ENCODE assay signal across 1 cellular context in the genomic region with DNA sequence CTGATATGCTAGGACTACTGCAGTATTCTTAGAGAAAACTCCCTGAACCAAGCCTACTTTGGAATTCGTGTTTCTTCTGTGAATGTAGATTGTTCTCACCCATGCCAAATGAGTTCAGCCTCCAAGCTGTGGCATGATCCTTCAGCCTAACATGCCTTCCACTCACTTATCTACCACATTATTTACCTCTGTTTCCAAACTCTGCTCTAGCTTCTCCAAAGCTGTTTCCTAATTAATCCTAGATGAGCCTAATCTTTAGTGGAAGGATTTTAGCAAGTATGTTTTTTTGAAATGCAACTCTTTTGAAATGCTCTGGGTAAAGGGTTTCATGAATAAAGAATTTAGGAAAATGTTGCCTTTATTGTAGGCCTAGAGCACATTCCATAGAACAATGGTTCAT.
TF ChIP-seq lines count a peak whose summit lies in the region.

No MANE protein-coding gene starts in this region.

TF ChIP-seq in H1, 55 proteins besides CTCF, POLR2A, EP300 and RAD21:
- TF ChIP-seq YY1 (IDR thresholded peaks at IDR 0.05; ENCODE audit: low read depth, low read length) (no peak), SUZ12 (IDR thresholded peaks at IDR 0.05; ENCODE audit: low read length) (no peak), EGR1 (IDR thresholded peaks at IDR 0.05; ENCODE audit: borderline replicate concordance, low read depth, low read length) (no peak), SIRT6 (IDR thresholded peaks at IDR 0.05; ENCODE audit: low read length) (no peak), CBX5 (IDR thresholded peaks at IDR 0.05; ENCODE audit: low read depth, low read length) (no peak), TBP (IDR thresholded peaks at IDR 0.05; ENCODE audit: low read depth, low read length) (no peak), TEAD4 (IDR thresholded peaks at IDR 0.05; ENCODE audit: low read depth, low read length) (no peak), MAFK (IDR thresholded peaks at IDR 0.05; ENCODE audit: low read depth, low read length) (no peak), JUN (IDR thresholded peaks at IDR 0.05; ENCODE audit: low read depth, low read length) (no peak), CBX8 (IDR thresholded peaks at IDR 0.05; ENCODE audit: borderline replicate concordance, low read depth, low read length) (no peak), GTF2F1 (IDR thresholded peaks at IDR 0.05; ENCODE audit: borderline replicate concordance, low read depth, low read length) (no peak), KDM4A (IDR thresholded peaks at IDR 0.05; ENCODE audit: low read depth, low read length, severe bottlenecking) (no peak), HDAC2 (IDR thresholded peaks at IDR 0.05; ENCODE audit: borderline replicate concordance in 1 of 2, low read depth in 2 of 2, low read length in 2 of 2) (no peak), TAF7 (optimal IDR thresholded peaks at IDR 0.05; ENCODE audit: borderline replicate concordance, low read depth, low read length) (no peak), GABPA (IDR thresholded peaks at IDR 0.05; ENCODE audit: borderline replicate concordance, insufficient read depth, low read length) (no peak), KDM5A (IDR thresholded peaks at IDR 0.05; ENCODE audit: low read length) (no peak), SIN3A (conservative IDR thresholded peaks at IDR 0.05 in 1 of 2, IDR thresholded peaks at IDR 0.05 in 1 of 2; ENCODE audit: low read depth in 1 of 2, low read length in 2 of 2) (no peak)
- TF ChIP-seq, protein P1, sequence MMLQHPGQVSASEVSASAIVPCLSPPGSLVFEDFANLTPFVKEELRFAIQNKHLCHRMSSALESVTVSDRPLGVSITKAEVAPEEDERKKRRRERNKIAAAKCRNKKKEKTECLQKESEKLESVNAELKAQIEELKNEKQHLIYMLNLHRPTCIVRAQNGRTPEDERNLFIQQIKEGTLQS (IDR thresholded peaks at IDR 0.05; ENCODE audit: insufficient read depth, low read depth, low read length) = no peak
- TF ChIP-seq, protein P2, sequence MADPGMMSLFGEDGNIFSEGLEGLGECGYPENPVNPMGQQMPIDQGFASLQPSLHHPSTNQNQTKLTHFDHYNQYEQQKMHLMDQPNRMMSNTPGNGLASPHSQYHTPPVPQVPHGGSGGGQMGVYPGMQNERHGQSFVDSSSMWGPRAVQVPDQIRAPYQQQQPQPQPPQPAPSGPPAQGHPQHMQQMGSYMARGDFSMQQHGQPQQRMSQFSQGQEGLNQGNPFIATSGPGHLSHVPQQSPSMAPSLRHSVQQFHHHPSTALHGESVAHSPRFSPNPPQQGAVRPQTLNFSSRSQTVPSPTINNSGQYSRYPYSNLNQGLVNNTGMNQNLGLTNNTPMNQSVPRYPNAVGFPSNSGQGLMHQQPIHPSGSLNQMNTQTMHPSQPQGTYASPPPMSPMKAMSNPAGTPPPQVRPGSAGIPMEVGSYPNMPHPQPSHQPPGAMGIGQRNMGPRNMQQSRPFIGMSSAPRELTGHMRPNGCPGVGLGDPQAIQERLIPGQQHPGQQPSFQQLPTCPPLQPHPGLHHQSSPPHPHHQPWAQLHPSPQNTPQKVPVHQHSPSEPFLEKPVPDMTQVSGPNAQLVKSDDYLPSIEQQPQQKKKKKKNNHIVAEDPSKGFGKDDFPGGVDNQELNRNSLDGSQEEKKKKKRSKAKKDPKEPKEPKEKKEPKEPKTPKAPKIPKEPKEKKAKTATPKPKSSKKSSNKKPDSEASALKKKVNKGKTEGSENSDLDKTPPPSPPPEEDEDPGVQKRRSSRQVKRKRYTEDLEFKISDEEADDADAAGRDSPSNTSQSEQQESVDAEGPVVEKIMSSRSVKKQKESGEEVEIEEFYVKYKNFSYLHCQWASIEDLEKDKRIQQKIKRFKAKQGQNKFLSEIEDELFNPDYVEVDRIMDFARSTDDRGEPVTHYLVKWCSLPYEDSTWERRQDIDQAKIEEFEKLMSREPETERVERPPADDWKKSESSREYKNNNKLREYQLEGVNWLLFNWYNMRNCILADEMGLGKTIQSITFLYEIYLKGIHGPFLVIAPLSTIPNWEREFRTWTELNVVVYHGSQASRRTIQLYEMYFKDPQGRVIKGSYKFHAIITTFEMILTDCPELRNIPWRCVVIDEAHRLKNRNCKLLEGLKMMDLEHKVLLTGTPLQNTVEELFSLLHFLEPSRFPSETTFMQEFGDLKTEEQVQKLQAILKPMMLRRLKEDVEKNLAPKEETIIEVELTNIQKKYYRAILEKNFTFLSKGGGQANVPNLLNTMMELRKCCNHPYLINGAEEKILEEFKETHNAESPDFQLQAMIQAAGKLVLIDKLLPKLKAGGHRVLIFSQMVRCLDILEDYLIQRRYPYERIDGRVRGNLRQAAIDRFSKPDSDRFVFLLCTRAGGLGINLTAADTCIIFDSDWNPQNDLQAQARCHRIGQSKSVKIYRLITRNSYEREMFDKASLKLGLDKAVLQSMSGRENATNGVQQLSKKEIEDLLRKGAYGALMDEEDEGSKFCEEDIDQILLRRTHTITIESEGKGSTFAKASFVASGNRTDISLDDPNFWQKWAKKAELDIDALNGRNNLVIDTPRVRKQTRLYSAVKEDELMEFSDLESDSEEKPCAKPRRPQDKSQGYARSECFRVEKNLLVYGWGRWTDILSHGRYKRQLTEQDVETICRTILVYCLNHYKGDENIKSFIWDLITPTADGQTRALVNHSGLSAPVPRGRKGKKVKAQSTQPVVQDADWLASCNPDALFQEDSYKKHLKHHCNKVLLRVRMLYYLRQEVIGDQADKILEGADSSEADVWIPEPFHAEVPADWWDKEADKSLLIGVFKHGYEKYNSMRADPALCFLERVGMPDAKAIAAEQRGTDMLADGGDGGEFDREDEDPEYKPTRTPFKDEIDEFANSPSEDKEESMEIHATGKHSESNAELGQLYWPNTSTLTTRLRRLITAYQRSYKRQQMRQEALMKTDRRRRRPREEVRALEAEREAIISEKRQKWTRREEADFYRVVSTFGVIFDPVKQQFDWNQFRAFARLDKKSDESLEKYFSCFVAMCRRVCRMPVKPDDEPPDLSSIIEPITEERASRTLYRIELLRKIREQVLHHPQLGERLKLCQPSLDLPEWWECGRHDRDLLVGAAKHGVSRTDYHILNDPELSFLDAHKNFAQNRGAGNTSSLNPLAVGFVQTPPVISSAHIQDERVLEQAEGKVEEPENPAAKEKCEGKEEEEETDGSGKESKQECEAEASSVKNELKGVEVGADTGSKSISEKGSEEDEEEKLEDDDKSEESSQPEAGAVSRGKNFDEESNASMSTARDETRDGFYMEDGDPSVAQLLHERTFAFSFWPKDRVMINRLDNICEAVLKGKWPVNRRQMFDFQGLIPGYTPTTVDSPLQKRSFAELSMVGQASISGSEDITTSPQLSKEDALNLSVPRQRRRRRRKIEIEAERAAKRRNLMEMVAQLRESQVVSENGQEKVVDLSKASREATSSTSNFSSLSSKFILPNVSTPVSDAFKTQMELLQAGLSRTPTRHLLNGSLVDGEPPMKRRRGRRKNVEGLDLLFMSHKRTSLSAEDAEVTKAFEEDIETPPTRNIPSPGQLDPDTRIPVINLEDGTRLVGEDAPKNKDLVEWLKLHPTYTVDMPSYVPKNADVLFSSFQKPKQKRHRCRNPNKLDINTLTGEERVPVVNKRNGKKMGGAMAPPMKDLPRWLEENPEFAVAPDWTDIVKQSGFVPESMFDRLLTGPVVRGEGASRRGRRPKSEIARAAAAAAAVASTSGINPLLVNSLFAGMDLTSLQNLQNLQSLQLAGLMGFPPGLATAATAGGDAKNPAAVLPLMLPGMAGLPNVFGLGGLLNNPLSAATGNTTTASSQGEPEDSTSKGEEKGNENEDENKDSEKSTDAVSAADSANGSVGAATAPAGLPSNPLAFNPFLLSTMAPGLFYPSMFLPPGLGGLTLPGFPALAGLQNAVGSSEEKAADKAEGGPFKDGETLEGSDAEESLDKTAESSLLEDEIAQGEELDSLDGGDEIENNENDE (IDR thresholded peaks at IDR 0.05; ENCODE audit: insufficient replicate concordance, low read length) = no peak
- TF ChIP-seq, protein P3, sequence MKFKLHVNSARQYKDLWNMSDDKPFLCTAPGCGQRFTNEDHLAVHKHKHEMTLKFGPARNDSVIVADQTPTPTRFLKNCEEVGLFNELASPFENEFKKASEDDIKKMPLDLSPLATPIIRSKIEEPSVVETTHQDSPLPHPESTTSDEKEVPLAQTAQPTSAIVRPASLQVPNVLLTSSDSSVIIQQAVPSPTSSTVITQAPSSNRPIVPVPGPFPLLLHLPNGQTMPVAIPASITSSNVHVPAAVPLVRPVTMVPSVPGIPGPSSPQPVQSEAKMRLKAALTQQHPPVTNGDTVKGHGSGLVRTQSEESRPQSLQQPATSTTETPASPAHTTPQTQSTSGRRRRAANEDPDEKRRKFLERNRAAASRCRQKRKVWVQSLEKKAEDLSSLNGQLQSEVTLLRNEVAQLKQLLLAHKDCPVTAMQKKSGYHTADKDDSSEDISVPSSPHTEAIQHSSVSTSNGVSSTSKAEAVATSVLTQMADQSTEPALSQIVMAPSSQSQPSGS (IDR thresholded peaks at IDR 0.05; ENCODE audit: low read length) = no peak
